ENCODE assay signal across 22 cellular contexts in genomic region chr3:149738891-149739290, GRCh38. TPM values are rescaled to one million over a fixed set of nuclear protein-coding genes. Genes with fewer than 3 reads are reported as not detected.
DNase-seq lines count a peak whose midpoint lies in the region; ATAC-seq and TF ChIP-seq lines count a peak whose summit lies in the region.
"Had no signal": no experiment of that assay in that cellular context is flagged by ENCODE, and none has a peak within 500 bp of the region (broad histone marks: within the 10 kb centered on the region; RNA-seq: fewer than 3 reads in every experiment).

No MANE protein-coding gene starts in this region.

- H3K4me1 Mint-ChIP-seq in Calu3 (ENCODE audit: low read depth, unreplicated experiment) (peaks cover 27% of the 10 kb centered on the region), chondrocyte (ENCODE audit: low read depth) (peaks cover 38% of the 10 kb centered on the region), progenitor cell of endocrine pancreas (ENCODE audit: low read depth) (peaks cover 4% of the 10 kb centered on the region)
- H3K4me1 Mint-ChIP-seq: B cell had no signal

- H3K27ac Mint-ChIP-seq in Calu3 (ENCODE audit: unreplicated experiment) (peak overlapping the region; percentile 33), chondrocyte (ENCODE audit: unreplicated experiment) (peak overlapping the region; percentile 14), progenitor cell of endocrine pancreas (peak overlapping the region; percentile 74)
- H3K27ac Mint-ChIP-seq: B cell; CD8-positive, alpha-beta T cell had no signal

- H3K27me3 ChIP-seq in PC-3 (ENCODE audit: low read length) = no peaks in the 10 kb centered on the region
- H3K27me3 ChIP-seq: MG63 had no signal

- ATAC-seq in PC-3 (peak; percentile 65), GM19397 (IDR thresholded peaks at IDR 0.05; ENCODE audit: unreplicated experiment) (no peak)
- ATAC-seq: CD8-positive, alpha-beta T cell had no signal

- H3K9me2 ChIP-seq in PC-3 (replicated peaks; ENCODE audit: low read length) = no peaks in the 10 kb centered on the region

- no peaks in the 10 kb centered on the region for H3K27me3 Mint-ChIP-seq in Calu3 (ENCODE audit: unreplicated experiment)
- no peaks in the 10 kb centered on the region for H3K27me3 Mint-ChIP-seq in chondrocyte (ENCODE audit: low read depth)
- no peaks in the 10 kb centered on the region for H3K27me3 Mint-ChIP-seq in progenitor cell of endocrine pancreas
- H3K27me3 Mint-ChIP-seq: B cell had no signal

- TF ChIP-seq CTCF in Calu3 (IDR thresholded peaks at IDR 0.05; ENCODE audit: unreplicated experiment) = no peak
- no peak for TF ChIP-seq CTCF in PC-3 (conservative IDR thresholded peaks at IDR 0.05; ENCODE audit: low read depth, low read length)
- TF ChIP-seq CTCF in chondrocyte (IDR thresholded peaks at IDR 0.05) = no peak
- no peak for TF ChIP-seq CTCF in progenitor cell of endocrine pancreas (IDR thresholded peaks at IDR 0.05; ENCODE audit: unreplicated experiment)

- H3K4me3 Mint-ChIP-seq in Calu3 (ENCODE audit: low read depth, unreplicated experiment) (peak overlapping the region; percentile 1), chondrocyte (ENCODE audit: unreplicated experiment) (no peak overlapping the region), progenitor cell of endocrine pancreas (ENCODE audit: low read depth) (no peak overlapping the region)
- H3K4me3 Mint-ChIP-seq: B cell; CD8-positive, alpha-beta T cell had no signal

- H3K27ac ChIP-seq in PC-3 (ENCODE audit: low read length) = peak overlapping the region; percentile 44
- H3K27ac ChIP-seq: C4-2B had no signal

- peaks cover 12% of the 10 kb centered on the region for H3K36me3 Mint-ChIP-seq in Calu3 (ENCODE audit: insufficient read depth, unreplicated experiment)
- H3K36me3 Mint-ChIP-seq in chondrocyte (ENCODE audit: low read depth) = peaks cover 12% of the 10 kb centered on the region
- peaks cover 10% of the 10 kb centered on the region for H3K36me3 Mint-ChIP-seq in progenitor cell of endocrine pancreas (ENCODE audit: insufficient read depth)

- H3K36me3 ChIP-seq in PC-3 (ENCODE audit: low read depth, low read length) = peaks cover 18% of the 10 kb centered on the region; the same call in 1 of the 2 replicates

- intact Hi-C loops in Calu3 (cut with micrococcal nuclease; ENCODE audit: unreplicated experiment) (loop anchor here (5.0 kb wide), 2 partner anchors 82 to 227 kb away; partner anchors contain the start of gene WWTR1), PC-3 (cut with micrococcal nuclease) (no loop called here)

- no peaks in the 10 kb centered on the region for H3F3A ChIP-seq in PC-3 (ENCODE audit: low read length, unreplicated experiment)

- CTCF ChIA-PET in Calu3 (lab: Charles Lee) (interaction anchor here (0.7 to 1.3 kb wide), 2 partner anchors 13 to 21 kb away, joined by 3 read pairs; partner anchors contain the start of gene COMMD2), PC-3 (lab: Charles Lee) (interaction anchor here (0.5 kb wide), 1 partner anchor 22 kb away, joined by 3 read pairs; no protein-coding TSS in a partner anchor)

- no peaks in the 10 kb centered on the region for H3K9me3 Mint-ChIP-seq in Calu3 (ENCODE audit: low read depth, unreplicated experiment)
- H3K9me3 Mint-ChIP-seq in chondrocyte (ENCODE audit: low read depth) = no peaks in the 10 kb centered on the region
- H3K9me3 Mint-ChIP-seq in progenitor cell of endocrine pancreas (ENCODE audit: low read depth) = no peaks in the 10 kb centered on the region
- H3K9me3 Mint-ChIP-seq: CD8-positive, alpha-beta T cell had no signal

- POLR2A ChIA-PET in PC-3 (lab: Charles Lee; ENCODE audit: unreplicated experiment) = interaction anchor here (0.6 to 0.8 kb wide), 3 partner anchors 70 to 378 kb away, joined by 3 to 5 read pairs (median 4); partner anchors contain the start of gene WWTR1

- no peak overlapping the region for H2AFZ ChIP-seq in PC-3 (ENCODE audit: low read length)

- DNase-seq in Calu3 (no peak), PC-3 (peak; percentile 80), chondrocyte (ENCODE audit: low spot score) (no peak), progenitor cell of endocrine pancreas (ENCODE audit: low spot score, unreplicated experiment) (no peak), GM19240 (ENCODE audit: insufficient read length, low spot score) (no peak), NCI-H1436 treated with DMSO at 0.1 percent for 48 hours (lab: John Stamatoyannopoulos, UW) (no peak)
- DNase-seq: Caco-2; CD8-positive, alpha-beta T cell; DMS 273 treated with DMSO at 0.1 percent for 48 hours; DMS79 treated with DMSO at 0.1 percent for 48 hours; GF-D8; KBM-7; MG63; NCI-H1105 treated with DMSO at 0.1 percent for 48 hours; NCI-H2029; NCI-H446 treated with DMSO at 0.1 percent for 48 hours; Right ventricle myocardium superior; RPMI8226 had no signal

- no peaks in the 10 kb centered on the region for H3K79me2 ChIP-seq in PC-3 (ENCODE audit: low read length)

- BruUV-seq in Calu3 (replicated peaks; lab: Mats Ljungman, UMichigan) (no TSS peak), PC-3 (replicated peaks; lab: Mats Ljungman, UMichigan) (no TSS peak)

- no peak overlapping the region for H3K4me3 ChIP-seq in PC-3 (ENCODE audit: low read length)
- H3K4me3 ChIP-seq: MG63 had no signal

- no peaks in the 10 kb centered on the region for H3K9me3 ChIP-seq in PC-3 (ENCODE audit: low read length)
- H3K9me3 ChIP-seq: Caco-2, MG63 had no signal

- 0 out of 2 replicates have a peak overlapping the region, but pooled peaks have one; percentile 8 for H3K4me2 ChIP-seq in PC-3 (ENCODE audit: low read length)

- H4K20me1 ChIP-seq in PC-3 (ENCODE audit: low read length) = no peaks in the 10 kb centered on the region

- peaks cover 28% of the 10 kb centered on the region for H3K4me1 ChIP-seq in PC-3 (ENCODE audit: insufficient read depth, low read length)

- H3K9ac ChIP-seq in PC-3 (ENCODE audit: low read length) = no peak overlapping the region

RNA-seq across cellular contexts. Expression of gene COMMD2, which starts 13.4 kb away (rescaled TPM):
- total RNA-seq in Calu3 (2022) (73.0 and 77.1 TPM in 2 replicates), PC-3 (2014; rRNA removed) (22.7 and 24.8 TPM in 2 replicates), chondrocyte (52.2 to 61.7 TPM (median 55.9 TPM) in 3 replicates), progenitor cell of endocrine pancreas (55.3 and 60.8 TPM in 2 replicates)

RNA-seq across cellular contexts. Expression of gene ANKUB1, which starts 53.5 kb away (rescaled TPM):
- total RNA-seq in Calu3 (2022) (not detected in 2 replicates), PC-3 (2014; rRNA removed) (not detected in 2 replicates), chondrocyte (not detected in 3 replicates), progenitor cell of endocrine pancreas (not detected in 2 replicates)
- total RNA-seq: B cell; Caco-2; CD8-positive, alpha-beta T cell; HT1080; Right ventricle myocardium superior had no signal

Comparison
In these comparisons a context has a peak if more than half of its experiments do, and no peak if none do; other contexts are left out.
1. H3K27ac Mint-ChIP-seq: peak in every context shown above with its lines; median percentile 74 in progenitor cell of endocrine pancreas; 33 in Calu3; 14 in chondrocyte.